ENCODE assay signal across 12 cellular contexts in genomic region chr6:105676837-105677236, GRCh38.
A peak's percentile ranks its signal among the peaks of the same experiment; 100 is the strongest.
DNase-seq lines count a peak whose midpoint lies in the region; ATAC-seq, FAIRE-seq and TF ChIP-seq lines count a peak whose summit lies in the region.
"Had no signal": no experiment of that assay in that cellular context is flagged by ENCODE, and none has a peak within 500 bp of the region (broad histone marks: within the 10 kb centered on the region; RNA-seq: fewer than 3 reads in every experiment).

No MANE protein-coding gene starts in this region.

- POLR2A ChIA-PET in IMR-90 (lab: Charles Lee; ENCODE audit: unreplicated experiment): no interaction called here

- no peak for FAIRE-seq in astrocyte (lab: Jason Lieb, UNC)
- FAIRE-seq: A549 had no signal

- no peaks in the 10 kb centered on the region for H3K79me2 ChIP-seq in astrocyte (ENCODE audit: insufficient read depth, low read length)

- no peak overlapping the region for H2AK5ac ChIP-seq in IMR-90 (ENCODE audit: low read depth, low read length)

- H3K27ac ChIP-seq in IMR-90 (ENCODE audit: insufficient read depth, low read length) (no peak overlapping the region), astrocyte (ENCODE audit: low read depth, low read length) (no peak overlapping the region), upper lobe of right lung (no peak overlapping the region), left ventricle myocardium inferior (replicated peaks) (no peak overlapping the region)
- H3K27ac ChIP-seq: A549, C4-2B had no signal

- no peak overlapping the region for H3K4me2 ChIP-seq in IMR-90 (ENCODE audit: low read depth, low read length)
- no peak overlapping the region for H3K4me2 ChIP-seq in astrocyte (ENCODE audit: low read length)
- H3K4me2 ChIP-seq: A549 had no signal

- H3K36me3 Mint-ChIP-seq in astrocyte (ENCODE audit: low read depth, unreplicated experiment): no peaks in the 10 kb centered on the region

- H3K56ac ChIP-seq in IMR-90 (ENCODE audit: extremely low read depth, insufficient read depth, low read length): no peak overlapping the region

- H3K4me3 ChIP-seq in IMR-90 (ENCODE audit: insufficient read depth, low read depth, low read length) (no peak overlapping the region), astrocyte (ENCODE audit: insufficient read depth, low read depth, low read length) (no peak overlapping the region), upper lobe of right lung (no peak overlapping the region), left ventricle myocardium inferior (no peak overlapping the region)
- H3K4me3 ChIP-seq: A549 had no signal

- no peaks in the 10 kb centered on the region for H3K36me3 ChIP-seq in IMR-90 (ENCODE audit: control insufficient read depth, insufficient read depth, low read length)
- H3K36me3 ChIP-seq in astrocyte (ENCODE audit: insufficient read depth, low read length): no peaks in the 10 kb centered on the region
- H3K36me3 ChIP-seq in upper lobe of right lung: no peaks in the 10 kb centered on the region
- H3K36me3 ChIP-seq in left ventricle myocardium inferior: no peaks in the 10 kb centered on the region
- H3K36me3 ChIP-seq: BE2C had no signal

- H4K91ac ChIP-seq in IMR-90 (ENCODE audit: insufficient read depth, low read depth, low read length): no peak overlapping the region

- no peak overlapping the region for H2BK5ac ChIP-seq in IMR-90 (ENCODE audit: low read depth, low read length, poor library complexity, severe bottlenecking)

- no peak overlapping the region for H4K8ac ChIP-seq in IMR-90 (ENCODE audit: low read depth in 2 of 2, low read length in 2 of 2)

- no peak overlapping the region for H3K4me3 Mint-ChIP-seq in astrocyte (ENCODE audit: unreplicated experiment)
- H3K4me3 Mint-ChIP-seq: CD4-positive, alpha-beta memory T cell; HFFc6 had no signal

- no peaks in the 10 kb centered on the region for H3K9me1 ChIP-seq in IMR-90 (ENCODE audit: insufficient read depth, low read length)

- TF ChIP-seq POLR2A in IMR-90 (IDR thresholded peaks at IDR 0.05; ENCODE audit: low read depth, low read length): no peak

- H3K9ac ChIP-seq in IMR-90 (ENCODE audit: low read depth, low read length) (no peak overlapping the region), astrocyte (ENCODE audit: low read length) (no peak overlapping the region)

- no peak overlapping the region for H2BK15ac ChIP-seq in IMR-90 (ENCODE audit: low read depth, low read length)

- TF ChIP-seq CTCF in IMR-90 (conservative IDR thresholded peaks at IDR 0.05; ENCODE audit: low read depth, low read length) (no peak), astrocyte (IDR thresholded peaks at IDR 0.05; ENCODE audit: insufficient read depth, low read depth, low read length) (no peak), upper lobe of right lung (IDR thresholded peaks at IDR 0.05) (no peak), left ventricle myocardium inferior (IDR thresholded peaks at IDR 0.05; ENCODE audit: borderline replicate concordance) (no peak)

- dilution Hi-C loops in IMR-90 (cut with HindIII; ENCODE audit: low sequenced_read_pairs, unreplicated experiment): no loop called here

- H3K9me3 ChIP-seq in IMR-90 (ENCODE audit: control insufficient read depth, insufficient read depth, low read length) (no peaks in the 10 kb centered on the region), astrocyte (ENCODE audit: insufficient read depth, low read depth, low read length) (no peaks in the 10 kb centered on the region), upper lobe of right lung (no peaks in the 10 kb centered on the region), left ventricle myocardium inferior (replicated peaks) (peaks cover 18% of the 10 kb centered on the region)
- H3K9me3 ChIP-seq: BE2C had no signal

- no TSS peak for BruUV-seq in IMR-90 (replicated peaks; lab: Mats Ljungman, UMichigan)

- 100% methylated on average over 1 of the region's 2 CpGs for WGBS in IMR-90 (ENCODE audit: extremely low coverage in 2 of 2, insufficient read length in 1 of 2), 2 experiments

- peaks cover 2% of the 10 kb centered on the region; the same call in 1 of the 2 replicates for H3K4me1 ChIP-seq in IMR-90 (ENCODE audit: control insufficient read depth, insufficient read depth, low read length)
- peaks cover 10% of the 10 kb centered on the region for H3K4me1 ChIP-seq in astrocyte (ENCODE audit: insufficient read depth, low read length)
- no peaks in the 10 kb centered on the region for H3K4me1 ChIP-seq in upper lobe of right lung
- peaks cover 25% of the 10 kb centered on the region for H3K4me1 ChIP-seq in left ventricle myocardium inferior
- H3K4me1 ChIP-seq: BE2C had no signal

- H3K4me1 Mint-ChIP-seq in astrocyte (ENCODE audit: low read depth, unreplicated experiment): peaks cover 3% of the 10 kb centered on the region
- H3K4me1 Mint-ChIP-seq: CD4-positive, alpha-beta memory T cell had no signal

- in situ Hi-C loops in IMR-90 (cut with MboI; ENCODE audit: low sequenced_read_pairs): no loop called here

- no peaks in the 10 kb centered on the region for H3K79me1 ChIP-seq in IMR-90 (ENCODE audit: low read depth in 1 of 2, low read length in 2 of 2)

- H4K20me1 ChIP-seq in IMR-90 (ENCODE audit: insufficient read depth, low read length) (no peaks in the 10 kb centered on the region), astrocyte (ENCODE audit: insufficient read depth, low read length) (no peaks in the 10 kb centered on the region)

- H3K14ac ChIP-seq in IMR-90 (replicated peaks; ENCODE audit: low read depth, low read length): 0 out of 2 replicates have a peak overlapping the region, but pooled peaks have one; percentile 38

- H2AK9ac ChIP-seq in IMR-90 (replicated peaks; ENCODE audit: low read depth, low read length, poor library complexity): no peak overlapping the region

- peaks cover 2% of the 10 kb centered on the region for H3K9me3 Mint-ChIP-seq in astrocyte (ENCODE audit: unreplicated experiment)

- CTCF ChIA-PET in IMR-90 (lab: Yijun Ruan, JAX): no interaction called here

- H2BK20ac ChIP-seq in IMR-90 (ENCODE audit: low read depth, low read length): no peak overlapping the region

- no peaks in the 10 kb centered on the region for H3K27me3 Mint-ChIP-seq in astrocyte (ENCODE audit: low read depth, unreplicated experiment)
- H3K27me3 Mint-ChIP-seq: CD4-positive, alpha-beta memory T cell had no signal

- intact Hi-C loops in IMR-90 (cut with micrococcal nuclease) (no loop called here), upper lobe of right lung (cut with DNase I) (no loop called here), left ventricle myocardium inferior (cut with micrococcal nuclease) (no loop called here)

- ATAC-seq in IMR-90 (ENCODE audit: low read depth) (no peak), upper lobe of right lung (peak; percentile 65)

- no peak overlapping the region for H2AFZ ChIP-seq in IMR-90 (replicated peaks; ENCODE audit: low read length, poor library complexity)
- H2AFZ ChIP-seq in astrocyte (ENCODE audit: low read depth, low read length): no peak overlapping the region

- no peak for TF ChIP-seq RAD21 in IMR-90 (IDR thresholded peaks at IDR 0.05; ENCODE audit: low read length)

- DNase-seq in DMS79 treated with DMSO at 0.1 percent for 48 hours (lab: John Stamatoyannopoulos, UW) (peak; percentile 42), IMR-90 (no peak), astrocyte (ENCODE audit: low read depth) (peak; percentile 8), upper lobe of right lung (no peak), NCI-H2029 (lab: John Stamatoyannopoulos, UW) (no peak), left ventricle myocardium inferior (no peak)
- DNase-seq: BE2C; CD4-positive, alpha-beta memory T cell; DND-41 had no signal

- H3K4ac ChIP-seq in IMR-90 (ENCODE audit: low read depth, low read length): no peak overlapping the region

- no peak overlapping the region for H3K27ac Mint-ChIP-seq in astrocyte (ENCODE audit: unreplicated experiment)
- H3K27ac Mint-ChIP-seq: CD4-positive, alpha-beta memory T cell; HFFc6 had no signal

- no peak overlapping the region for H2BK120ac ChIP-seq in IMR-90 (ENCODE audit: low read depth, low read length)

- H3K27me3 ChIP-seq in IMR-90 (ENCODE audit: control insufficient read depth, insufficient read depth, low read length) (no peaks in the 10 kb centered on the region), astrocyte (ENCODE audit: insufficient read depth, low read length) (no peaks in the 10 kb centered on the region), upper lobe of right lung (no peaks in the 10 kb centered on the region), left ventricle myocardium inferior (ENCODE audit: low read depth) (no peaks in the 10 kb centered on the region)

- H3K18ac ChIP-seq in IMR-90 (ENCODE audit: low read depth, low read length): peak overlapping the region; percentile 41; the same call in 1 of the 2 replicates

- H4K5ac ChIP-seq in IMR-90 (ENCODE audit: low read depth, low read length): no peak overlapping the region

- no peak overlapping the region for H3K23ac ChIP-seq in IMR-90 (ENCODE audit: low read depth, low read length)

TF ChIP-seq in IMR-90, 13 proteins besides CTCF, POLR2A, EP300 and RAD21:
- TF ChIP-seq ELK1 (IDR thresholded peaks at IDR 0.05; ENCODE audit: borderline replicate concordance, low read depth, low read length) (no peak), NFE2L2 (IDR thresholded peaks at IDR 0.05; ENCODE audit: low read depth, low read length) (no peak), MAFK (IDR thresholded peaks at IDR 0.05; ENCODE audit: low read depth, low read length) (no peak), USF2 (IDR thresholded peaks at IDR 0.05; ENCODE audit: low read depth, low read length) (no peak), SMC3 (IDR thresholded peaks at IDR 0.05; ENCODE audit: low read depth, low read length) (no peak)
TF ChIP-seq in IMR-90: peak in this region for 0.

Comparison
In these comparisons a context has a peak if more than half of its experiments do, and no peak if none do; other contexts are left out.
1. DNase-seq: peak in DMS79 treated with DMSO at 0.1 percent for 48 hours (single experiment) and astrocyte (single experiment); none in IMR-90 (single experiment), upper lobe of right lung (single experiment), NCI-H2029 (single experiment) and left ventricle myocardium inferior (single experiment).